Comparison of ENCODE assay signal across 23 cellular contexts in genomic region chr9:91035825-91036208, GRCh38.
DNase-seq lines count a peak whose midpoint lies in the region; ATAC-seq, FAIRE-seq and TF ChIP-seq lines count a peak whose summit lies in the region.
"Had no signal": no experiment of that assay in that cellular context is flagged by ENCODE, and none has a peak within 500 bp of the region (broad histone marks: within the 10 kb centered on the region; RNA-seq: fewer than 3 reads in every experiment).

No MANE protein-coding gene starts in this region.

- no peaks in the 10 kb centered on the region for H3K27me3 ChIP-seq in GM23248 (replicated peaks; ENCODE audit: insufficient read depth)
- H3K27me3 ChIP-seq: left lung, tibial nerve had no signal

- H3K4me3 Mint-ChIP-seq in stimulated activated naive CD8-positive, alpha-beta T cell treated with anti-CD3 and anti-CD28 coated beads, Interleukin-15, Interleukin-2, amounts not matched to agents 100 ng/mL and 50 ng/mL, for 24 hours = no peak overlapping the region
- no peak overlapping the region for H3K4me3 Mint-ChIP-seq in stimulated activated naive CD8-positive, alpha-beta T cell treated with anti-CD3 and anti-CD28 coated beads, Interleukin-15, amount 100 ng/mL, for 72 hours
- peak overlapping the region; percentile 36 for H3K4me3 Mint-ChIP-seq in activated B cell treated with CpG ODN at 0.5 μM for 24 hours
- H3K4me3 Mint-ChIP-seq: activated naive CD4-positive, alpha-beta T cell treated with anti-CD3 and anti-CD28 coated beads, Interleukin-2, amount 50 U/mL, for 24 hours; CD4-positive, alpha-beta memory T cell had no signal

- in situ Hi-C loops in GM23248 (cut with MboI) = no loop called here

- H3K27ac ChIP-seq in kidney (ENCODE audit: low read depth in 2 of 2, low read length in 2 of 2) (no peak overlapping the region), GM23248 (no peak overlapping the region)
- H3K27ac ChIP-seq: left lung, tibial nerve had no signal

- H3K9me3 ChIP-seq in kidney (ENCODE audit: control insufficient read depth in 1 of 2, low read length in 2 of 2) (no peaks in the 10 kb centered on the region), GM23248 (ENCODE audit: low read depth) (no peaks in the 10 kb centered on the region)
- H3K9me3 ChIP-seq: HAP-1, left lung, tibial nerve had no signal

- H3K4me3 ChIP-seq in kidney (ENCODE audit: low read length in 2 of 2) = no peak overlapping the region
- no peak overlapping the region for H3K4me3 ChIP-seq in GM23248
- H3K4me3 ChIP-seq: HAP-1, left lung, skin epidermis, tibial nerve had no signal

- POLR2A ChIA-PET in activated B cell treated with CpG ODN at 0.5 μM for 24 hours (lab: Charles Lee) = no interaction called here

- DNase-seq in stimulated activated naive CD8-positive, alpha-beta T cell treated with anti-CD3 and anti-CD28 coated beads, Interleukin-15, amount 100 ng/mL, for 72 hours = no peak
- DNase-seq in activated B cell treated with CpG ODN at 0.5 μM for 24 hours (no peak), kidney (peak; percentile 66), NCI-H1694 treated with DMSO at 0.1 percent for 48 hours (lab: John Stamatoyannopoulos, UW) (no peak), SHP77 treated with DMSO at 0.1 percent for 48 hours (lab: John Stamatoyannopoulos, UW) (no peak), GM23248 (no peak)
- DNase-seq: activated CD4-positive, alpha-beta T cell treated with anti-CD3 and anti-CD28 coated beads for 4 hours; activated T-cell treated with anti-CD3 and anti-CD28 coated beads, Interleukin-2, amount 50 U/mL, for 1 hour; CD4-positive, alpha-beta memory T cell; DMS79 treated with DMSO at 0.1 percent for 48 hours; glutamatergic neuron; left lung; NCI-H1092 treated with DMSO at 0.1 percent for 48 hours; NCI-H2081 treated with DMSO at 0.1 percent for 48 hours; stimulated activated CD4-positive, alpha-beta T cell treated with anti-CD3 and anti-CD28 coated beads, Interleukin-2, amount 100 ng/mL, for 24 hours; stimulated activated naive CD8-positive, alpha-beta T cell treated with anti-CD3 and anti-CD28 coated beads, Interleukin-15, Interleukin-2, amounts not matched to agents 100 U/mL and 50 U/mL, for 24 hours had no signal

- peak overlapping the region; percentile 74 for H3K27ac Mint-ChIP-seq in stimulated activated naive CD8-positive, alpha-beta T cell treated with anti-CD3 and anti-CD28 coated beads, Interleukin-15, Interleukin-2, amounts not matched to agents 100 ng/mL and 50 ng/mL, for 24 hours
- H3K27ac Mint-ChIP-seq in stimulated activated naive CD8-positive, alpha-beta T cell treated with anti-CD3 and anti-CD28 coated beads, Interleukin-15, amount 100 ng/mL, for 72 hours = peak overlapping the region in 1 of 2 donors; percentile 78
- H3K27ac Mint-ChIP-seq in activated B cell treated with CpG ODN at 0.5 μM for 24 hours = no peak overlapping the region
- H3K27ac Mint-ChIP-seq: activated naive CD4-positive, alpha-beta T cell treated with anti-CD3 and anti-CD28 coated beads, Interleukin-2, amount 50 U/mL, for 24 hours; CD4-positive, alpha-beta memory T cell had no signal

- peaks cover 57% of the 10 kb centered on the region for H3K4me1 Mint-ChIP-seq in stimulated activated naive CD8-positive, alpha-beta T cell treated with anti-CD3 and anti-CD28 coated beads, Interleukin-15, Interleukin-2, amounts not matched to agents 100 ng/mL and 50 ng/mL, for 24 hours (ENCODE audit: low read depth)
- peaks cover 61% of the 10 kb centered on the region for H3K4me1 Mint-ChIP-seq in stimulated activated naive CD8-positive, alpha-beta T cell treated with anti-CD3 and anti-CD28 coated beads, Interleukin-15, amount 100 ng/mL, for 72 hours
- peaks cover 31% of the 10 kb centered on the region for H3K4me1 Mint-ChIP-seq in activated B cell treated with CpG ODN at 0.5 μM for 24 hours

- no peaks in the 10 kb centered on the region for H3K9me3 Mint-ChIP-seq in stimulated activated naive CD8-positive, alpha-beta T cell treated with anti-CD3 and anti-CD28 coated beads, Interleukin-15, Interleukin-2, amounts not matched to agents 100 ng/mL and 50 ng/mL, for 24 hours
- H3K9me3 Mint-ChIP-seq in stimulated activated naive CD8-positive, alpha-beta T cell treated with anti-CD3 and anti-CD28 coated beads, Interleukin-15, amount 100 ng/mL, for 72 hours = no peaks in the 10 kb centered on the region
- no peaks in the 10 kb centered on the region for H3K9me3 Mint-ChIP-seq in activated B cell treated with CpG ODN at 0.5 μM for 24 hours
- H3K9me3 Mint-ChIP-seq: activated naive CD4-positive, alpha-beta T cell treated with anti-CD3 and anti-CD28 coated beads, Interleukin-2, amount 50 U/mL, for 24 hours; CD4-positive, alpha-beta memory T cell had no signal

- H3K9ac ChIP-seq in kidney (ENCODE audit: low read length in 2 of 2) (no peak overlapping the region), GM23248 (no peak overlapping the region)

- ATAC-seq in stimulated activated naive CD8-positive, alpha-beta T cell treated with anti-CD3 and anti-CD28 coated beads, Interleukin-15, amount 100 ng/mL, for 72 hours = no peak
- no peak for ATAC-seq in activated B cell treated with CpG ODN at 0.5 μM for 24 hours (ENCODE audit: low read depth)
- ATAC-seq in GM21737 (IDR thresholded peaks at IDR 0.05; ENCODE audit: unreplicated experiment) = no peak
- ATAC-seq: left lung; stimulated activated naive CD8-positive, alpha-beta T cell treated with anti-CD3 and anti-CD28 coated beads, Interleukin-15, Interleukin-2, amounts not matched to agents 100 U/mL and 50 U/mL, for 24 hours had no signal

- H3K36me3 ChIP-seq in kidney (ENCODE audit: control insufficient read depth in 1 of 2, insufficient read depth in 2 of 2, low read length in 2 of 2) (no peaks in the 10 kb centered on the region), GM23248 (ENCODE audit: low read depth) (no peaks in the 10 kb centered on the region)
- H3K36me3 ChIP-seq: HAP-1, left lung, tibial nerve had no signal

- no peaks in the 10 kb centered on the region for H3K79me2 ChIP-seq in GM23248 (ENCODE audit: insufficient read depth)

- peaks cover 7% of the 10 kb centered on the region for H3K27me3 Mint-ChIP-seq in stimulated activated naive CD8-positive, alpha-beta T cell treated with anti-CD3 and anti-CD28 coated beads, Interleukin-15, Interleukin-2, amounts not matched to agents 100 ng/mL and 50 ng/mL, for 24 hours
- peaks cover 60% of the 10 kb centered on the region for H3K27me3 Mint-ChIP-seq in stimulated activated naive CD8-positive, alpha-beta T cell treated with anti-CD3 and anti-CD28 coated beads, Interleukin-15, amount 100 ng/mL, for 72 hours
- H3K27me3 Mint-ChIP-seq in activated B cell treated with CpG ODN at 0.5 μM for 24 hours = peaks cover 17% of the 10 kb centered on the region

- TF ChIP-seq CTCF in activated B cell treated with CpG ODN at 0.5 μM for 24 hours (IDR thresholded peaks at IDR 0.05) = no peak
- TF ChIP-seq CTCF in kidney (IDR thresholded peaks at IDR 0.05; ENCODE audit: borderline replicate concordance, extremely low read depth, insufficient read depth) = no peak

- WGBS in GM23248 (ENCODE audit: low coverage in 1 of 2, low lambda C conversion rate in 2 of 2, missing lambda C conversion rate in 2 of 2), 2 experiments = 96% methylated on average over 10 of the region's 10 CpGs

- H3K4me1 ChIP-seq in kidney (ENCODE audit: control insufficient read depth in 1 of 2, insufficient read depth in 1 of 2, low read depth in 1 of 2, low read length in 2 of 2) = peaks cover 15 to 18% of the 10 kb centered on the region in 2 donors
- H3K4me1 ChIP-seq in GM23248 (ENCODE audit: insufficient read depth) = peaks cover 12% of the 10 kb centered on the region
- H3K4me1 ChIP-seq: HAP-1 had no signal

- no peak for FAIRE-seq in kidney (lab: Jason Lieb, UNC)
- FAIRE-seq: HTR-8/SVneo had no signal

- H3K9me2 ChIP-seq in GM23248 (ENCODE audit: insufficient read depth) = no peaks in the 10 kb centered on the region

- no peaks in the 10 kb centered on the region for H4K20me1 ChIP-seq in GM23248 (ENCODE audit: insufficient read depth)

- CTCF ChIA-PET in activated B cell treated with CpG ODN at 0.5 μM for 24 hours (lab: Charles Lee) = interaction anchor here (1.5 to 3.0 kb wide), 2 partner anchors 390 to 691 kb away, joined by 5 to 25 read pairs; no protein-coding TSS in a partner anchor

- peaks cover 14% of the 10 kb centered on the region; the same call in 1 of the 2 replicates for H3F3A ChIP-seq in GM23248 (ENCODE audit: insufficient read depth)

- H2AFZ ChIP-seq in GM23248 = no peak overlapping the region

- H3K36me3 Mint-ChIP-seq in stimulated activated naive CD8-positive, alpha-beta T cell treated with anti-CD3 and anti-CD28 coated beads, Interleukin-15, Interleukin-2, amounts not matched to agents 100 ng/mL and 50 ng/mL, for 24 hours (ENCODE audit: low read depth) = no peaks in the 10 kb centered on the region
- H3K36me3 Mint-ChIP-seq in activated B cell treated with CpG ODN at 0.5 μM for 24 hours (ENCODE audit: low read depth) = no peaks in the 10 kb centered on the region
- H3K36me3 Mint-ChIP-seq: activated naive CD4-positive, alpha-beta T cell treated with anti-CD3 and anti-CD28 coated beads, Interleukin-2, amount 50 U/mL, for 24 hours; CD4-positive, alpha-beta memory T cell had no signal

- no peak overlapping the region for H3K4me2 ChIP-seq in GM23248 (ENCODE audit: unreplicated experiment)

- intact Hi-C loops in activated B cell treated with CpG ODN at 0.5 μM for 24 hours (cut with micrococcal nuclease) = loop anchor here (5.0 kb wide), 2 partner anchors 126 to 221 kb away; no protein-coding TSS in a partner anchor
- intact Hi-C loops in kidney (cut with DNase I) = loop anchor here (10.0 kb wide), 1 partner anchor 399 kb away; no protein-coding TSS in a partner anchor
